Comparison of ENCODE assay signal across 20 cellular contexts in the genomic region with DNA sequence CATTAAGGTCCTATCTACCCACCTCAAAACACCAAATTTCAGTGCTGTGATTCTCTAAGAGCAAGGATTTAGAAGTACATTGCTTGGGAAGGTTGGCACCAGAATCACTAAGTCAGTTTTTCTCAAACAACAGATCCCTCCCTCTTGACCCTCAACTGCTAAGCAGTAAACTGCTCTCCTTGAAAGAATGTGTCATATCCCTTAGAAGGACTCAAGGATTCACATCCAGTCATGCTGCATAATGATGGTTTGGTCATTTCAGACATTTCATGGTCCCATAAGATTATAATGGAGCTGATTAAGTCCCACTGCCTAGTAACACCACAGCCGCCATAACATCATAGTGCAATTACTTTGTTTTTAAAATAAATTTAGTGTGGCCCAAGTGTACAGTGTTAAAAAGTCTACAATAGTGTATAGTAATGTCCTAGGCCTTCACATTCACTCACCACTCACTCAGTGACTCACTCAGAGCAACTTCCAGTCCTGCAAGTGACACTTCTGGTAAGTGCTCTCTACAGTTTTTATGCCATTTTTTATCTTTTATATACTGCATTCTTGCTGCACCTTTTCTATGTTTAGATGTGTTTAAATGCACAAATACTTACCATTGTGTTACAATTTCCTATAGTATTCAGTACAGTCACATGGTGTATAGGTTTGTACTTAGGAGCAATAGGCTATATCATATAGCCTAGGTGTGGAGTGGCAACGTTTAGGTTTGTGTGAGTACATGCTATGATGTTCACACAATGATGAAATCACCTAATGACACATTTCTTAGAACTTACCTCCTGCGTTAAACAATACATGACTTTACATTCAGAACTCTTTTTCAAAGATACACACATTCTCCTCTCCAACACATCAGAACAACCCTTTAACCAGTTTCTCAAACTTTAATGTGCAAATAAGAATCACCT. TPM values are rescaled to one million over a fixed set of nuclear protein-coding genes. Genes with fewer than 3 reads are reported as not detected.
DNase-seq lines count a peak whose midpoint lies in the region; ATAC-seq, FAIRE-seq and TF ChIP-seq lines count a peak whose summit lies in the region.
"Had no signal": no experiment of that assay in that cellular context is flagged by ENCODE, and none has a peak within 500 bp of the region (broad histone marks: within the 10 kb centered on the region; RNA-seq: fewer than 3 reads in every experiment).

No MANE protein-coding gene starts in this region.

- H2AK5ac ChIP-seq in H1 (ENCODE audit: low read depth, low read length), result no peak overlapping the region

- H3K4me3 ChIP-seq in breast epithelium (no peak overlapping the region), PC-3 (ENCODE audit: low read length) (no peak overlapping the region), H1 (ENCODE audit: extremely low read depth in 1 of 4, insufficient read depth in 2 of 4, low read depth in 3 of 4, low read length in 4 of 4) (no peak overlapping the region), smooth muscle cell (no peak overlapping the region)
- H3K4me3 ChIP-seq: A549, K562 had no signal

- TF ChIP-seq CTCF in MCF 10A (IDR thresholded peaks at IDR 0.05; ENCODE audit: unreplicated experiment) (no peak), breast epithelium (IDR thresholded peaks at IDR 0.05) (no peak), PC-3 (conservative IDR thresholded peaks at IDR 0.05; ENCODE audit: low read depth, low read length) (no peak), H1 (IDR thresholded peaks at IDR 0.05; ENCODE audit: control extremely low read depth in 1 of 3, insufficient read depth in 1 of 3, low read depth in 1 of 3, low read length in 3 of 3) (no peak), smooth muscle cell (IDR thresholded peaks at IDR 0.05; ENCODE audit: borderline replicate concordance, insufficient read depth, poor library complexity, severe bottlenecking) (no peak)

- TF ChIP-seq RAD21 in H1 (IDR thresholded peaks at IDR 0.05 in 1 of 2, conservative IDR thresholded peaks at IDR 0.05 in 1 of 2; ENCODE audit: low read depth in 2 of 2, low read length in 2 of 2), result no peak

- no peaks in the 10 kb centered on the region for H3K9me3 Mint-ChIP-seq in MCF 10A (ENCODE audit: unreplicated experiment)

- POLR2A ChIA-PET in MCF 10A (lab: Yijun Ruan, JAX), result interaction anchor here (1.7 kb wide), 1 partner anchor 28 kb away, joined by 3 read pairs; no protein-coding TSS in a partner anchor
- POLR2A ChIA-PET in PC-3 (lab: Charles Lee; ENCODE audit: unreplicated experiment), result no interaction called here
- POLR2A ChIA-PET in H1 (lab: Charles Lee; ENCODE audit: partially characterized antibody), result interaction anchor here (1.3 to 2.4 kb wide), 2 partner anchors 14 to 32 kb away, joined by 5 to 9 read pairs; partner anchors contain the start of gene SPART

- H3K79me2 ChIP-seq in PC-3 (ENCODE audit: low read length), result no peaks in the 10 kb centered on the region
- no peaks in the 10 kb centered on the region for H3K79me2 ChIP-seq in H1 (ENCODE audit: control insufficient read depth in 1 of 2, insufficient read depth in 2 of 2, low read length in 2 of 2)
- H3K79me2 ChIP-seq in smooth muscle cell (ENCODE audit: low read depth), result peaks cover 7% of the 10 kb centered on the region

- no peak overlapping the region for H3K23ac ChIP-seq in H1 (ENCODE audit: insufficient read length)

- H3K27me3 Mint-ChIP-seq in MCF 10A (ENCODE audit: insufficient read depth, unreplicated experiment), result no peaks in the 10 kb centered on the region

- no peak for FAIRE-seq in H1 (lab: Jason Lieb, UNC)
- FAIRE-seq: A549, K562 had no signal

- no peak overlapping the region for H4K91ac ChIP-seq in H1 (replicated peaks; ENCODE audit: insufficient read length, low read length)

- peaks cover 6% of the 10 kb centered on the region for H3K36me3 ChIP-seq in breast epithelium
- no peaks in the 10 kb centered on the region; the same call in 1 of the 2 replicates for H3K36me3 ChIP-seq in PC-3 (ENCODE audit: low read depth, low read length)
- H3K36me3 ChIP-seq in H1 (ENCODE audit: control insufficient read depth in 2 of 4, insufficient read depth in 4 of 4, low read length in 3 of 4), result peaks cover 0 to 51% (median 22%) of the 10 kb centered on the region in 4 experiments; a peak in 6 of 8 replicates
- H3K36me3 ChIP-seq in smooth muscle cell (ENCODE audit: low read depth), result peaks cover 11% of the 10 kb centered on the region

- H3K4me1 ChIP-seq in breast epithelium (no peaks in the 10 kb centered on the region), PC-3 (ENCODE audit: insufficient read depth, low read length) (peaks cover 13% of the 10 kb centered on the region), H1 (replicated peaks in 1 of 4; ENCODE audit: control insufficient read depth in 3 of 4, insufficient read depth in 4 of 4, low read length in 3 of 4) (peaks cover 0 to 4% (median 3%) of the 10 kb centered on the region in 4 experiments; a peak in 5 of 7 replicates), smooth muscle cell (ENCODE audit: low read depth) (no peaks in the 10 kb centered on the region)
- H3K4me1 ChIP-seq: A549 had no signal

- H4K20me1 ChIP-seq in PC-3 (ENCODE audit: low read length) (no peaks in the 10 kb centered on the region), H1 (replicated peaks in 1 of 2; ENCODE audit: control insufficient read depth in 1 of 2, insufficient read depth in 2 of 2, low read length in 2 of 2) (no peaks in the 10 kb centered on the region), smooth muscle cell (ENCODE audit: low read depth) (peaks cover 6% of the 10 kb centered on the region)

- peaks cover 6% of the 10 kb centered on the region for H3K4me1 Mint-ChIP-seq in MCF 10A (ENCODE audit: insufficient read depth, unreplicated experiment)

- H3K4me3 Mint-ChIP-seq in MCF 10A (ENCODE audit: unreplicated experiment), result no peak overlapping the region

- H2BK12ac ChIP-seq in H1 (ENCODE audit: low read depth, low read length), result no peak overlapping the region

- CTCF ChIA-PET in MCF 10A (lab: Yijun Ruan, JAX), result interaction anchor here (0.9 to 1.2 kb wide), 3 partner anchors 11 to 30 kb away, joined by 3 read pairs; no protein-coding TSS in a partner anchor
- CTCF ChIA-PET in PC-3 (lab: Charles Lee), result no interaction called here
- CTCF ChIA-PET in H1 (lab: Charles Lee; ENCODE audit: partially characterized antibody), result interaction anchor here (0.9 to 3.0 kb wide), 2 partner anchors 9 to 30 kb away, joined by 3 to 7 read pairs; no protein-coding TSS in a partner anchor

- H3K9ac ChIP-seq in PC-3 (ENCODE audit: low read length) (no peak overlapping the region), H1 (replicated peaks in 1 of 4; ENCODE audit: extremely low read depth in 1 of 4, low read depth in 3 of 4, low read length in 3 of 4) (no peak overlapping the region), smooth muscle cell (ENCODE audit: low read depth) (no peak overlapping the region)

- 75% methylated on average over 3 of the region's 3 CpGs; no CpG with 5 or more reads in 1 of the 2 experiments for WGBS in H1 (ENCODE audit: extremely low coverage in 1 of 2, insufficient coverage in 1 of 2, insufficient read length in 1 of 2, insufficient replicate concordance in 2 of 2, low coverage in 1 of 2, low lambda C conversion rate in 2 of 2, missing lambda C conversion rate in 1 of 2), 2 experiments
- 76% methylated on average over 3 of the region's 3 CpGs for WGBS in smooth muscle cell (ENCODE audit: low lambda C conversion rate)

- TF ChIP-seq EP300 in H1 (IDR thresholded peaks at IDR 0.05; ENCODE audit: borderline replicate concordance in 1 of 2, low read depth in 2 of 2, low read length in 2 of 2), result no peak

- DNase-seq in MCF 10A (ENCODE audit: unreplicated experiment), result no peak
- no peak for DNase-seq in breast epithelium (ENCODE audit: low spot score in 2 of 2)
- peak; percentile 20 for DNase-seq in PC-3
- no peak for DNase-seq in H1 (ENCODE audit: low read depth in 1 of 2, low spot score in 2 of 2)
- no peak for DNase-seq in smooth muscle cell (lab: John Stamatoyannopoulos, UW; ENCODE audit: unreplicated experiment)
- DNase-seq in SIG-M5 (lab: John Stamatoyannopoulos, UW), result no peak
- DNase-seq in SKM-1 (lab: John Stamatoyannopoulos, UW; ENCODE audit: unreplicated experiment), result no peak
- DNase-seq: AML-193, Calu3, DMS79, GDM1, NCI-H1092, NCI-H187, NCI-H446 treated with DMSO at 0.1 percent for 48 hours, NCI-H748 treated with DMSO at 0.1 percent for 48 hours had no signal

- no peak overlapping the region for H3K4ac ChIP-seq in H1 (replicated peaks; ENCODE audit: insufficient read length, low read depth, low read length)

- peak overlapping the region; percentile 29; the same call in 1 of the 2 replicates for H2BK5ac ChIP-seq in H1 (ENCODE audit: low read depth, low read length)

- H3K27me3 ChIP-seq in breast epithelium (no peaks in the 10 kb centered on the region), PC-3 (ENCODE audit: low read length) (no peaks in the 10 kb centered on the region), H1 (replicated peaks in 1 of 4; ENCODE audit: control insufficient read depth in 3 of 4, extremely low read depth in 1 of 4, insufficient read depth in 3 of 4, low read length in 3 of 4) (no peaks in the 10 kb centered on the region), smooth muscle cell (ENCODE audit: low read depth) (no peaks in the 10 kb centered on the region)

- H3K27ac ChIP-seq in breast epithelium, result no peak overlapping the region
- H3K27ac ChIP-seq in PC-3 (ENCODE audit: low read length), result peak overlapping the region; percentile 22
- H3K27ac ChIP-seq in H1 (ENCODE audit: low read depth, low read length), result no peak overlapping the region
- peak overlapping the region; percentile 53 for H3K27ac ChIP-seq in smooth muscle cell (ENCODE audit: low read depth)
- H3K27ac ChIP-seq: A549 had no signal

- BruUV-seq in MCF 10A (replicated peaks; lab: Mats Ljungman, UMichigan) (no TSS peak), PC-3 (replicated peaks; lab: Mats Ljungman, UMichigan) (no TSS peak)

- H3K4me2 ChIP-seq in PC-3 (ENCODE audit: low read length), result no peak overlapping the region
- no peak overlapping the region for H3K4me2 ChIP-seq in H1 (ENCODE audit: insufficient read depth in 1 of 2, low read depth in 2 of 2, low read length in 2 of 2)
- no peak overlapping the region for H3K4me2 ChIP-seq in smooth muscle cell
- H3K4me2 ChIP-seq: A549 had no signal

- no peak overlapping the region for H2BK15ac ChIP-seq in H1 (ENCODE audit: low read length)

- no peak overlapping the region for H3K14ac ChIP-seq in H1 (ENCODE audit: insufficient read length)

- no peak overlapping the region for H3K56ac ChIP-seq in H1 (replicated peaks; ENCODE audit: insufficient read length, low read depth, low read length)

- peak overlapping the region; percentile 12 for H3K27ac Mint-ChIP-seq in MCF 10A (ENCODE audit: low read depth, unreplicated experiment)

- no peaks in the 10 kb centered on the region for H3K9me3 ChIP-seq in breast epithelium
- no peaks in the 10 kb centered on the region for H3K9me3 ChIP-seq in PC-3 (ENCODE audit: low read length)
- peaks cover 0 to 8% of the 10 kb centered on the region in 2 experiments; a peak in 3 of 4 replicates for H3K9me3 ChIP-seq in H1 (ENCODE audit: insufficient read depth in 2 of 2, low read depth in 1 of 2, low read length in 1 of 2)
- no peaks in the 10 kb centered on the region for H3K9me3 ChIP-seq in smooth muscle cell (replicated peaks; ENCODE audit: low read depth)
- H3K9me3 ChIP-seq: A549 had no signal

- H3K9me2 ChIP-seq in PC-3 (replicated peaks; ENCODE audit: low read length), result no peaks in the 10 kb centered on the region

- no peaks in the 10 kb centered on the region for H3K79me1 ChIP-seq in H1 (ENCODE audit: low read depth, low read length)

- H3K18ac ChIP-seq in H1 (ENCODE audit: extremely low read depth, low read length), result no peak overlapping the region; the same call in 1 of the 2 replicates

- intact Hi-C loops in MCF 10A (cut with micrococcal nuclease), result no loop called here
- intact Hi-C loops in breast epithelium (cut with DNase I; ENCODE audit: low total_unique reads), result no loop called here
- intact Hi-C loops in PC-3 (cut with micrococcal nuclease), result no loop called here

- H3K36me3 Mint-ChIP-seq in MCF 10A (ENCODE audit: insufficient read depth, unreplicated experiment), result peaks cover 87% of the 10 kb centered on the region

- H2AFZ ChIP-seq in PC-3 (ENCODE audit: low read length) (no peak overlapping the region), H1 (ENCODE audit: low read length) (no peak overlapping the region), smooth muscle cell (ENCODE audit: low read depth) (no peak overlapping the region)

- H2BK120ac ChIP-seq in H1 (replicated peaks; ENCODE audit: low read depth, low read length), result no peak overlapping the region

- ATAC-seq in PC-3 (peak; percentile 45), GM18505 (IDR thresholded peaks at IDR 0.05; ENCODE audit: unreplicated experiment) (no peak)
- ATAC-seq: A549, K562, Right ventricle myocardium inferior, SK-N-SH treated with all-trans-retinoic acid at 6 μM for 48 hours had no signal

- no peaks in the 10 kb centered on the region for H3F3A ChIP-seq in PC-3 (ENCODE audit: low read length, unreplicated experiment)
- H3F3A ChIP-seq in smooth muscle cell (ENCODE audit: low read depth), result no peaks in the 10 kb centered on the region

- no peak overlapping the region for H2BK20ac ChIP-seq in H1 (ENCODE audit: low read length)

- TF ChIP-seq POLR2A in breast epithelium (IDR thresholded peaks at IDR 0.05), result no peak
- no peak for TF ChIP-seq POLR2A in H1 (IDR thresholded peaks at IDR 0.05; ENCODE audit: control extremely low read depth in 1 of 2, low read depth in 2 of 2, low read length in 2 of 2)
- no peak for TF ChIP-seq POLR2A in GM18505 (IDR thresholded peaks at IDR 0.05; ENCODE audit: borderline replicate concordance, extremely low read depth, insufficient read depth, insufficient read length)

- H3K23me2 ChIP-seq in H1 (ENCODE audit: low read depth, low read length), result no peaks in the 10 kb centered on the region

- H4K5ac ChIP-seq in H1 (ENCODE audit: insufficient read length, low read depth, low read length), result no peak overlapping the region

- no peak overlapping the region for H4K8ac ChIP-seq in H1 (ENCODE audit: extremely low read depth, insufficient read depth, low read length)

RNA-seq across cellular contexts. Expression of gene CCDC169, which starts 15.7 kb away (rescaled TPM):
- total RNA-seq in MCF 10A (2022), result 5.7 and 5.9 TPM in 2 replicates
- 1 to 10 TPM in 2 of 3 donors, under 1 TPM in 1; 0.73 to 2.9 (median 1.1) TPM for total RNA-seq in breast epithelium
- 0.69 and 6.5 TPM in 2 replicates for total RNA-seq in PC-3 (2014; rRNA removed)
- total RNA-seq in H1 (2021; fragmentation: NEBNext Ultra II Directional; extraction: Animal tissue kit (Norgen Biotek cat#: 25700)), result 43.3 and 44.0 TPM in 2 replicates
- polyA plus RNA-seq in H1 (2011; rRNA removed), result 5.3 and 7.2 TPM in 2 replicates
- 17.2 TPM for polyA plus RNA-seq in H1 (2011; cell fraction: cytosol; rRNA removed)
- 4.3 TPM for polyA plus RNA-seq in H1 (2011; cell fraction: nucleus; rRNA removed)
- polyA plus RNA-seq in H1 (2012, experiment 1 of 2), result 12.3 to 24.6 TPM (median 21.2 TPM) in 4 replicates
- polyA plus RNA-seq in H1 (2012, experiment 2 of 2), result 2.0 TPM
- polyA plus RNA-seq in H1 (2013, experiment 1 of 2), result 21.9 TPM
- 18.2 TPM for polyA plus RNA-seq in H1 (2013, experiment 2 of 2)
- polyA minus RNA-seq in H1 (2011; rRNA and poly(A)+ RNA removed), result 12.6 and 13.0 TPM in 2 replicates
- polyA minus RNA-seq in H1 (2011; cell fraction: cytosol; rRNA and poly(A)+ RNA removed), result 11.6 TPM
- polyA minus RNA-seq in H1 (2011; cell fraction: nucleus; rRNA and poly(A)+ RNA removed), result 46.0 TPM
- total RNA-seq in smooth muscle cell, result 0.40 and 1.1 TPM in 2 replicates
- 1.5 and 1.9 TPM in 2 replicates for polyA plus RNA-seq in smooth muscle cell
- total RNA-seq: Calu3, Right ventricle myocardium inferior had no signal

RNA-seq across cellular contexts. Expression of gene SPART, which starts 32.9 kb away (rescaled TPM):
- total RNA-seq in MCF 10A (2022) (83.1 and 100.0 TPM in 2 replicates), breast epithelium (100 to 1,000 TPM in 2 of 3 donors, 10 to 100 TPM in 1; 79.6 to 111 (median 105) TPM), PC-3 (2014; rRNA removed) (15.0 and 23.3 TPM in 2 replicates), smooth muscle cell (44.0 and 71.1 TPM in 2 replicates)
- total RNA-seq in H1 (2021; fragmentation: NEBNext Ultra II Directional; extraction: Animal tissue kit (Norgen Biotek cat#: 25700)), result 68.2 and 74.1 TPM in 2 replicates
- polyA plus RNA-seq in H1 (2011; rRNA removed) (15.3 and 27.2 TPM in 2 replicates), smooth muscle cell (39.0 and 45.1 TPM in 2 replicates)
- polyA plus RNA-seq in H1 (2011; cell fraction: cytosol; rRNA removed), result 29.3 TPM
- 19.6 TPM for polyA plus RNA-seq in H1 (2011; cell fraction: nucleus; rRNA removed)
- polyA plus RNA-seq in H1 (2012, experiment 1 of 2), result 54.3 to 63.1 TPM (median 58.9 TPM) in 4 replicates
- 2.9 TPM for polyA plus RNA-seq in H1 (2012, experiment 2 of 2)
- polyA plus RNA-seq in H1 (2013, experiment 1 of 2), result 66.0 TPM
- 66.9 TPM for polyA plus RNA-seq in H1 (2013, experiment 2 of 2)
- polyA minus RNA-seq in H1 (2011; rRNA and poly(A)+ RNA removed), result 41.7 and 49.6 TPM in 2 replicates
- polyA minus RNA-seq in H1 (2011; cell fraction: cytosol; rRNA and poly(A)+ RNA removed), result 40.7 TPM
- 25.6 TPM for polyA minus RNA-seq in H1 (2011; cell fraction: nucleus; rRNA and poly(A)+ RNA removed)
- total RNA-seq: Calu3 had no signal

Comparison
In these comparisons a context has a peak if more than half of its experiments do, and no peak if none do; other contexts are left out.
1. H3K27ac ChIP-seq: peak in PC-3 (single experiment) and smooth muscle cell (single experiment); none in breast epithelium (0 of 2) and H1 (single experiment).